34 cellular contexts compared by ENCODE assay signal in genomic region chr4:73012673-73013072, GRCh38.
"Had no signal": no experiment of that assay in that cellular context is flagged by ENCODE, and none has a peak within 500 bp of the region (broad histone marks: within the 10 kb centered on the region; RNA-seq: fewer than 3 reads in every experiment).

No MANE protein-coding gene starts in this region.

- FAIRE-seq: astrocyte, TTC549 had no signal

- ATAC-seq: activated CD8-positive, alpha-beta T cell treated with anti-CD3 and anti-CD28 coated beads for 36 hours; activated naive CD4-positive, alpha-beta T cell treated with anti-CD3 and anti-CD28 coated beads, Interleukin-2, amount 50 U/mL, for 72 hours; activated T-cell treated with anti-CD3 and anti-CD28 coated beads, Interleukin-2, amount 50 U/mL, for 4 hours; activated T-cell treated with anti-CD3 and anti-CD28 coated beads, Interleukin-2, amount 50 U/mL, for 72 hours; activated T-helper 17 cell treated with anti-CD3 and anti-CD28 coated beads, Interleukin-2, amount 50 U/mL, for 72 hours; body of pancreas had no signal

- H3K27ac ChIP-seq: adrenal gland, body of pancreas, brain microvascular endothelial cell, breast epithelium, VCaP had no signal

- H3K4me3 ChIP-seq: adrenal gland, body of pancreas, breast epithelium had no signal

- H3K27me3 ChIP-seq: adrenal gland, body of pancreas, brain microvascular endothelial cell, breast epithelium had no signal

- H3K4me1 ChIP-seq: adrenal gland, body of pancreas, breast epithelium had no signal

- H3K36me3 ChIP-seq: adrenal gland, brain microvascular endothelial cell, breast epithelium had no signal

- H3K9me3 ChIP-seq: adrenal gland, body of pancreas had no signal

- DNase-seq: activated B cell treated with CpG ODN at 0.5 μM for 24 hours; activated CD4-positive, alpha-beta memory T cell treated with anti-CD3 and anti-CD28 coated beads for 36 hours; activated CD4-positive, alpha-beta T cell treated with anti-CD3 and anti-CD28 coated beads for 4 hours; activated CD4-positive, alpha-beta T cell treated with anti-CD3 and anti-CD28 coated beads, Interleukin-2, amount 10 ng/mL, durations not matched to agents 24 days and 14 days; activated CD4-positive, alpha-beta T cell treated with anti-CD3 and anti-CD28 coated beads, Interleukin-2, amount 50 U/mL, for 1 hour; activated CD4-positive, alpha-beta T cell treated with anti-CD3 and anti-CD28 coated beads, Interleukin-2, amount 50 U/mL, for 4 hours; activated CD4-positive, CD25-positive, alpha-beta regulatory T cell treated with anti-CD3 and anti-CD28 coated beads, Interleukin-2, amount 50 U/mL, for 72 hours; activated CD8-positive, alpha-beta memory T cell treated with anti-CD3 and anti-CD28 coated beads, Interleukin-2, amount 50 U/mL, for 4 hours; activated CD8-positive, alpha-beta T cell treated with anti-CD3 and anti-CD28 coated beads for 36 hours; activated effector memory CD4-positive, alpha-beta T cell treated with anti-CD3 and anti-CD28 coated beads, Interleukin-2, amount 50 U/mL, for 16 hours; activated gamma-delta T cell treated with Interleukin-2 at 50 U/mL for 16 hours; activated naive CD4-positive, alpha-beta T cell; activated naive CD4-positive, alpha-beta T cell treated with anti-CD3 and anti-CD28 coated beads for 36 hours; activated naive CD4-positive, alpha-beta T cell treated with anti-CD3 and anti-CD28 coated beads, Interleukin-2, amount 50 U/mL, for 16 hours; activated naive CD8-positive, alpha-beta T cell treated with anti-CD3 and anti-CD28 coated beads for 36 hours; activated T-cell treated with anti-CD3 and anti-CD28 coated beads for 4 hours; activated T-cell treated with anti-CD3 and anti-CD28 coated beads, Interleukin-2, amount 50 U/mL, for 1 hour; activated T-cell treated with anti-CD3 and anti-CD28 coated beads, Interleukin-2, amount 50 U/mL, for 4 hours; activated T-cell treated with anti-CD3 and anti-CD28 coated beads, Interleukin-2, amount 50 U/mL, for 72 hours; adrenal gland; amniotic stem cell; aorta; body of pancreas; brain microvascular endothelial cell; central memory CD4-positive, alpha-beta T cell; T-helper 1 cell; T-helper 2 cell; T-helper 9 cell had no signal
